ENCODE assay signal across 8 cellular contexts in genomic region chr12:108516511-108517275, GRCh38. TPM values are rescaled to one million over a fixed set of nuclear protein-coding genes. Genes with fewer than 3 reads are reported as not detected.
DNase-seq lines count a peak whose midpoint lies in the region; ATAC-seq lines count a peak whose summit lies in the region.

No MANE protein-coding gene starts in this region.

- H3K27me3 ChIP-seq in HUES64 (ENCODE audit: insufficient read depth, low read length), result no peaks in the 10 kb centered on the region
- H3K27me3 ChIP-seq in naive thymus-derived CD4-positive, alpha-beta T cell (ENCODE audit: control insufficient read depth in 2 of 2, insufficient read depth in 2 of 2, low read length in 2 of 2), result no peaks in the 10 kb centered on the region

- intact Hi-C loops in naive thymus-derived CD4-positive, alpha-beta T cell (cut with micrococcal nuclease), result loop anchor here (5.0 to 10.0 kb wide), 5 partner anchors 116 to 1532 kb away; partner anchors contain the start of genes MMAB (in 1 of the 2), MTERF2 (in 1 of the 2), MVK (in 1 of the 2) and SELPLG (in 1 of the 2)

- H3K27me3 Mint-ChIP-seq in activated naive CD8-positive, alpha-beta T cell treated with anti-CD3 and anti-CD28 coated beads, Interleukin-2, amount 10 ng/mL, durations not matched to agents 7 days and 5 days, result no peaks in the 10 kb centered on the region
- peaks cover 0 to 2% (median 0%) of the 10 kb centered on the region in 5 donors for H3K27me3 Mint-ChIP-seq in naive thymus-derived CD4-positive, alpha-beta T cell

- no peaks in the 10 kb centered on the region for H3K9me3 ChIP-seq in HUES64 (ENCODE audit: insufficient read depth, low read depth, low read length)
- H3K9me3 ChIP-seq in naive thymus-derived CD4-positive, alpha-beta T cell (ENCODE audit: control insufficient read depth in 2 of 3, low read length in 3 of 3), result no peaks in the 10 kb centered on the region

- no peak for ATAC-seq in activated naive CD8-positive, alpha-beta T cell treated with anti-CD3 and anti-CD28 coated beads, Interleukin-2, amount 10 ng/mL, durations not matched to agents 7 days and 5 days (ENCODE audit: low read depth)
- ATAC-seq in naive thymus-derived CD4-positive, alpha-beta T cell, result no peak
- ATAC-seq in HG02970 (IDR thresholded peaks at IDR 0.05; ENCODE audit: low FRiP score, unreplicated experiment), result no peak

- 92% methylated on average over 23 of the region's 23 CpGs for WGBS in HUES64

- DNase-seq in DMS53 (lab: John Stamatoyannopoulos, UW), result peak; percentile 42
- no peak for DNase-seq in DMS53 treated with DMSO at 0.1 percent for 48 hours (lab: John Stamatoyannopoulos, UW; ENCODE audit: unreplicated experiment)
- no peak for DNase-seq in activated naive CD8-positive, alpha-beta T cell treated with anti-CD3 and anti-CD28 coated beads, Interleukin-2, amount 10 ng/mL, durations not matched to agents 7 days and 5 days
- DNase-seq in naive thymus-derived CD4-positive, alpha-beta T cell, result no peak
- no peak for DNase-seq in mucosa of gallbladder (ENCODE audit: low spot score)
- DNase-seq in NCI-H2107 (lab: John Stamatoyannopoulos, UW), result no peak

- H3K4me3 Mint-ChIP-seq in activated naive CD8-positive, alpha-beta T cell treated with anti-CD3 and anti-CD28 coated beads, Interleukin-2, amount 10 ng/mL, durations not matched to agents 7 days and 5 days, result peak overlapping the region; percentile 8
- H3K4me3 Mint-ChIP-seq in naive thymus-derived CD4-positive, alpha-beta T cell, result peak overlapping the region; percentile 55 to 97 (median 94)

- H3K4me1 ChIP-seq in HUES64 (ENCODE audit: insufficient read depth, low read length), result no peaks in the 10 kb centered on the region
- peaks cover 8% of the 10 kb centered on the region in 2 donors for H3K4me1 ChIP-seq in naive thymus-derived CD4-positive, alpha-beta T cell (ENCODE audit: control insufficient read depth in 2 of 2, insufficient read depth in 2 of 2, low read length in 2 of 2)

- no peaks in the 10 kb centered on the region for H3K9me3 Mint-ChIP-seq in activated naive CD8-positive, alpha-beta T cell treated with anti-CD3 and anti-CD28 coated beads, Interleukin-2, amount 10 ng/mL, durations not matched to agents 7 days and 5 days
- H3K9me3 Mint-ChIP-seq in naive thymus-derived CD4-positive, alpha-beta T cell, result no peaks in the 10 kb centered on the region

- no peak overlapping the region for H3K9ac ChIP-seq in HUES64 (ENCODE audit: low read depth, low read length)

- H3K4me3 ChIP-seq in HUES64 (ENCODE audit: low read length), result peak overlapping the region; percentile 80; the same call in 1 of the 2 replicates
- no peak overlapping the region for H3K4me3 ChIP-seq in naive thymus-derived CD4-positive, alpha-beta T cell (ENCODE audit: low read length)

- H3K36me3 Mint-ChIP-seq in activated naive CD8-positive, alpha-beta T cell treated with anti-CD3 and anti-CD28 coated beads, Interleukin-2, amount 10 ng/mL, durations not matched to agents 7 days and 5 days, result peaks cover 12% of the 10 kb centered on the region
- H3K36me3 Mint-ChIP-seq in naive thymus-derived CD4-positive, alpha-beta T cell, result peaks cover 0 to 15% (median 0%) of the 10 kb centered on the region in 5 donors

- H3K27ac Mint-ChIP-seq in activated naive CD8-positive, alpha-beta T cell treated with anti-CD3 and anti-CD28 coated beads, Interleukin-2, amount 10 ng/mL, durations not matched to agents 7 days and 5 days, result no peak overlapping the region
- peak overlapping the region; percentile 25 to 95 (median 93) for H3K27ac Mint-ChIP-seq in naive thymus-derived CD4-positive, alpha-beta T cell

- POLR2A ChIA-PET in activated naive CD8-positive, alpha-beta T cell treated with anti-CD3 and anti-CD28 coated beads, Interleukin-2, amount 10 ng/mL, durations not matched to agents 7 days and 5 days (lab: Charles Lee), result interaction anchor here (1.1 kb wide), 1 partner anchor 44 kb away, joined by 5 read pairs; the partner anchor contains the start of gene SART3
- POLR2A ChIA-PET in naive thymus-derived CD4-positive, alpha-beta T cell (lab: Charles Lee), result interaction anchor here (1.7 to 2.1 kb wide), 2 partner anchors 45 to 341 kb away, joined by 9 to 11 read pairs; partner anchors contain the start of genes ISCU, SART3 and SSH1

- H3K4me1 Mint-ChIP-seq in activated naive CD8-positive, alpha-beta T cell treated with anti-CD3 and anti-CD28 coated beads, Interleukin-2, amount 10 ng/mL, durations not matched to agents 7 days and 5 days, result peaks cover 16% of the 10 kb centered on the region
- H3K4me1 Mint-ChIP-seq in naive thymus-derived CD4-positive, alpha-beta T cell, result peaks cover 14 to 39% (median 21%) of the 10 kb centered on the region in 7 donors

- H3K36me3 ChIP-seq in HUES64 (ENCODE audit: insufficient read depth, low read length), result peaks cover 48% of the 10 kb centered on the region
- H3K36me3 ChIP-seq in naive thymus-derived CD4-positive, alpha-beta T cell (ENCODE audit: control insufficient read depth in 2 of 3, insufficient read depth in 3 of 3, low read length in 3 of 3), result peaks cover 0 to 50% (median 13%) of the 10 kb centered on the region in 3 experiments

- no peak overlapping the region for H3K27ac ChIP-seq in HUES64 (ENCODE audit: low read depth, low read length)
- H3K27ac ChIP-seq in naive thymus-derived CD4-positive, alpha-beta T cell (ENCODE audit: low read depth, low read length), result peak overlapping the region; percentile 78

- CTCF ChIA-PET in naive thymus-derived CD4-positive, alpha-beta T cell (lab: Charles Lee), result no interaction called here

RNA-seq across cellular contexts. Expression of gene FICD, which starts 1.6 kb away (rescaled TPM):
- polyA plus RNA-seq in HUES64 (2013, experiment 1 of 2), result 3.6 TPM
- polyA plus RNA-seq in HUES64 (2013, experiment 2 of 2), result 4.7 TPM
- total RNA-seq in activated naive CD8-positive, alpha-beta T cell treated with anti-CD3 and anti-CD28 coated beads, Interleukin-2, amount 10 ng/mL, durations not matched to agents 7 days and 5 days, result 1 to 10 TPM; 6.8 to 6.9 TPM
- total RNA-seq in naive thymus-derived CD4-positive, alpha-beta T cell, result 1 to 10 TPM; 2.8 to 9.7 (median 6.9) TPM
- polyA plus RNA-seq in naive thymus-derived CD4-positive, alpha-beta T cell, result 1 to 10 TPM; 1.6 to 2.7 TPM
- total RNA-seq in mucosa of gallbladder, result 7.6 TPM

RNA-seq across cellular contexts. Expression of gene SART3, which starts 44.3 kb away (rescaled TPM):
- polyA plus RNA-seq in HUES64 (2013, experiment 1 of 2), result 55.9 TPM
- 51.0 TPM for polyA plus RNA-seq in HUES64 (2013, experiment 2 of 2)
- 10 to 100 TPM; 79.9 to 88.3 TPM for total RNA-seq in activated naive CD8-positive, alpha-beta T cell treated with anti-CD3 and anti-CD28 coated beads, Interleukin-2, amount 10 ng/mL, durations not matched to agents 7 days and 5 days
- 10 to 100 TPM; 80.0 to 99.3 (median 87.6) TPM for total RNA-seq in naive thymus-derived CD4-positive, alpha-beta T cell
- 10 to 100 TPM; 34.3 to 49.2 TPM for polyA plus RNA-seq in naive thymus-derived CD4-positive, alpha-beta T cell
- total RNA-seq in mucosa of gallbladder, result 42.3 TPM

RNA-seq across cellular contexts. Expression of gene ISCU, which starts 45.7 kb away (rescaled TPM):
- polyA plus RNA-seq in HUES64 (2013, experiment 1 of 2), result 83.9 TPM
- 87.5 TPM for polyA plus RNA-seq in HUES64 (2013, experiment 2 of 2)
- 10 to 100 TPM; 86.8 to 89.6 TPM for total RNA-seq in activated naive CD8-positive, alpha-beta T cell treated with anti-CD3 and anti-CD28 coated beads, Interleukin-2, amount 10 ng/mL, durations not matched to agents 7 days and 5 days
- total RNA-seq in naive thymus-derived CD4-positive, alpha-beta T cell, result 100 to 1,000 TPM in 4 of 5 experiments, 10 to 100 TPM in 1; 51.7 to 212 (median 191) TPM
- 100 to 1,000 TPM; 325 to 401 TPM for polyA plus RNA-seq in naive thymus-derived CD4-positive, alpha-beta T cell
- total RNA-seq in mucosa of gallbladder, result 129 TPM
